1 cellular context compared by ENCODE assay signal in the genomic region with DNA sequence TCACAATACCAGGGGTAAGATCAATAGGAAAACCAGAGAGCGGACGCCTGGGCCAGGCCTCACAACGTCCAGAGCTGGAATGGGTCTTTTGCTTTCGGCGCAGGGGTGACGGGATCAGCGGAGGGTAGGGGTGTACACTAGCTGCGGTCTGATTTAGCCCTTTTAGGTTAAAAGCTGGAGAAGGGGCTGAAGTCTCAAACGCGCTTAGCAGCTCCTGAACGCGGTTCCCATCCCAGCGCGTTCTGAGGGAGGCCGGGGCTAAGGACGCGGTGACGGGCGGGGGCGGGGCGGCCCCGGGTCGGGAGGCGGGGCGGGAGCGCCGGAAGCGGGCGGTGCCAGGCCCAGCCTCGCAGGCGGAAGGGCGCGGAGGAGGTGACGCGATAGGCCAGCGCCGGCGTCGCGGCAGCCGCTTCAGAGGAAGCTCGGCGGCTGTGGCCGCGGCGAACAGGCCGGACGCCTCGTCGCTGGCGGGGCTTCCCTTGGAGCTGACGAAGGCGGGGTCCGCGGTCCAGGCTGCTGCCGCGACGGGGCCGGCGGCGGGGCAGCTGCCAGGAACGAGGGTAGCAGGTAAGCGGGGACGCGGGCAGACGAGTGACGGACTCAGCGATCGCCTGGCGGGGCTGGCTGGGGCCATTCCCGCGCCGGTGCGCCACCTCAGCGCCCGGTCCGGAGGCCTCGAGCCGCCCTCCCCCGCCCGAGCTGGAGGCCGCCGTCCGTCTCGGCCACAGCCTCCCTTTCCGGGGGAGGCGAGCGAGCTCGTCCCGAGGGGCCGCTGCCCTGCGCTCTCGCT.
TF ChIP-seq lines count a peak whose summit lies in the region.

A gene with protein sequence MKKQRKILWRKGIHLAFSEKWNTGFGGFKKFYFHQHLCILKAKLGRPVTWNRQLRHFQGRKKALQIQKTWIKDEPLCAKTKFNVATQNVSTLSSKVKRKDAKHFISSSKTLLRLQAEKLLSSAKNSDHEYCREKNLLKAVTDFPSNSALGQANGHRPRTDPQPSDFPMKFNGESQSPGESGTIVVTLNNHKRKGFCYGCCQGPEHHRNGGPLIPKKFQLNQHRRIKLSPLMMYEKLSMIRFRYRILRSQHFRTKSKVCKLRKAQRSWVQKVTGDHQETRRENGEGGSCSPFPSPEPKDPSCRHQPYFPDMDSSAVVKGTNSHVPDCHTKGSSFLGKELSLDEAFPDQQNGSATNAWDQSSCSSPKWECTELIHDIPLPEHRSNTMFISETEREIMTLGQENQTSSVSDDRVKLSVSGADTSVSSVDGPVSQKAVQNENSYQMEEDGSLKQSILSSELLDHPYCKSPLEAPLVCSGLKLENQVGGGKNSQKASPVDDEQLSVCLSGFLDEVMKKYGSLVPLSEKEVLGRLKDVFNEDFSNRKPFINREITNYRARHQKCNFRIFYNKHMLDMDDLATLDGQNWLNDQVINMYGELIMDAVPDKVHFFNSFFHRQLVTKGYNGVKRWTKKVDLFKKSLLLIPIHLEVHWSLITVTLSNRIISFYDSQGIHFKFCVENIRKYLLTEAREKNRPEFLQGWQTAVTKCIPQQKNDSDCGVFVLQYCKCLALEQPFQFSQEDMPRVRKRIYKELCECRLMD (plus strand): TSS at position 414 of the 790 bp plus-strand sequence. CDS start 17,262 bp downstream, outside the sequence.

TF ChIP-seq in K562, 482 proteins besides CTCF, POLR2A, EP300 and RAD21 (continued from another document):
- TF ChIP-seq ZFX (CRISPR knock-in tag; IDR thresholded peaks at IDR 0.05), result peak; percentile 98
- TF ChIP-seq HIVEP1 (CRISPR knock-in tag; IDR thresholded peaks at IDR 0.05), result no peak
- TF ChIP-seq PTRF (tag; IDR thresholded peaks at IDR 0.05), result no peak
- peak; percentile 83 for TF ChIP-seq CXXC5 (CRISPR knock-in tag; IDR thresholded peaks at IDR 0.05)
- TF ChIP-seq NRF1 (conservative IDR thresholded peaks at IDR 0.05 in 1 of 2, IDR thresholded peaks at IDR 0.05 in 1 of 2), result peak; percentile 53 to 64; a peak in 2 of 4 replicates
- TF ChIP-seq TAL1 (IDR thresholded peaks at IDR 0.05), result no peak
- TF ChIP-seq RBM25 (IDR thresholded peaks at IDR 0.05; ENCODE audit: low read depth, low read length, severe bottlenecking), result peak; percentile 44
- no peak for TF ChIP-seq FOXJ3 (CRISPR knock-in tag; IDR thresholded peaks at IDR 0.05)
- TF ChIP-seq MCM7 (IDR thresholded peaks at IDR 0.05), result no peak
- TF ChIP-seq MTA3 (IDR thresholded peaks at IDR 0.05; ENCODE audit: borderline replicate concordance), result 0 out of 2 replicates have a peak, but pooled peaks have one; percentile 35
- TF ChIP-seq E2F3 (CRISPR knock-in tag; IDR thresholded peaks at IDR 0.05), result 0 out of 2 replicates have a peak, but pooled peaks have one; percentile 50
- TF ChIP-seq RBFOX2 (IDR thresholded peaks at IDR 0.05; ENCODE audit: low read depth, low read length), result peak; percentile 95
- TF ChIP-seq ZNF780A (CRISPR knock-in tag; IDR thresholded peaks at IDR 0.05), result no peak
- TF ChIP-seq NR1H2 (CRISPR knock-in tag; IDR thresholded peaks at IDR 0.05), result 0 out of 2 replicates have a peak, but pooled peaks have one; percentile 52
- TF ChIP-seq CC2D1A (IDR thresholded peaks at IDR 0.05), result no peak
- TF ChIP-seq, protein P1, sequence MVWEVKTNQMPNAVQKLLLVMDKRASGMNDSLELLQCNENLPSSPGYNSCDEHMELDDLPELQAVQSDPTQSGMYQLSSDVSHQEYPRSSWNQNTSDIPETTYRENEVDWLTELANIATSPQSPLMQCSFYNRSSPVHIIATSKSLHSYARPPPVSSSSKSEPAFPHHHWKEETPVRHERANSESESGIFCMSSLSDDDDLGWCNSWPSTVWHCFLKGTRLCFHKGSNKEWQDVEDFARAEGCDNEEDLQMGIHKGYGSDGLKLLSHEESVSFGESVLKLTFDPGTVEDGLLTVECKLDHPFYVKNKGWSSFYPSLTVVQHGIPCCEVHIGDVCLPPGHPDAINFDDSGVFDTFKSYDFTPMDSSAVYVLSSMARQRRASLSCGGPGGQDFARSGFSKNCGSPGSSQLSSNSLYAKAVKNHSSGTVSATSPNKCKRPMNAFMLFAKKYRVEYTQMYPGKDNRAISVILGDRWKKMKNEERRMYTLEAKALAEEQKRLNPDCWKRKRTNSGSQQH (CRISPR knock-in tag; IDR thresholded peaks at IDR 0.05), result no peak
- TF ChIP-seq, protein P2, sequence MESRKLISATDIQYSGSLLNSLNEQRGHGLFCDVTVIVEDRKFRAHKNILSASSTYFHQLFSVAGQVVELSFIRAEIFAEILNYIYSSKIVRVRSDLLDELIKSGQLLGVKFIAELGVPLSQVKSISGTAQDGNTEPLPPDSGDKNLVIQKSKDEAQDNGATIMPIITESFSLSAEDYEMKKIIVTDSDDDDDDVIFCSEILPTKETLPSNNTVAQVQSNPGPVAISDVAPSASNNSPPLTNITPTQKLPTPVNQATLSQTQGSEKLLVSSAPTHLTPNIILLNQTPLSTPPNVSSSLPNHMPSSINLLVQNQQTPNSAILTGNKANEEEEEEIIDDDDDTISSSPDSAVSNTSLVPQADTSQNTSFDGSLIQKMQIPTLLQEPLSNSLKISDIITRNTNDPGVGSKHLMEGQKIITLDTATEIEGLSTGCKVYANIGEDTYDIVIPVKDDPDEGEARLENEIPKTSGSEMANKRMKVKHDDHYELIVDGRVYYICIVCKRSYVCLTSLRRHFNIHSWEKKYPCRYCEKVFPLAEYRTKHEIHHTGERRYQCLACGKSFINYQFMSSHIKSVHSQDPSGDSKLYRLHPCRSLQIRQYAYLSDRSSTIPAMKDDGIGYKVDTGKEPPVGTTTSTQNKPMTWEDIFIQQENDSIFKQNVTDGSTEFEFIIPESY (CRISPR knock-in tag; IDR thresholded peaks at IDR 0.05), result peak; percentile 46; the same call in 1 of the 2 replicates
- TF ChIP-seq, protein P3, sequence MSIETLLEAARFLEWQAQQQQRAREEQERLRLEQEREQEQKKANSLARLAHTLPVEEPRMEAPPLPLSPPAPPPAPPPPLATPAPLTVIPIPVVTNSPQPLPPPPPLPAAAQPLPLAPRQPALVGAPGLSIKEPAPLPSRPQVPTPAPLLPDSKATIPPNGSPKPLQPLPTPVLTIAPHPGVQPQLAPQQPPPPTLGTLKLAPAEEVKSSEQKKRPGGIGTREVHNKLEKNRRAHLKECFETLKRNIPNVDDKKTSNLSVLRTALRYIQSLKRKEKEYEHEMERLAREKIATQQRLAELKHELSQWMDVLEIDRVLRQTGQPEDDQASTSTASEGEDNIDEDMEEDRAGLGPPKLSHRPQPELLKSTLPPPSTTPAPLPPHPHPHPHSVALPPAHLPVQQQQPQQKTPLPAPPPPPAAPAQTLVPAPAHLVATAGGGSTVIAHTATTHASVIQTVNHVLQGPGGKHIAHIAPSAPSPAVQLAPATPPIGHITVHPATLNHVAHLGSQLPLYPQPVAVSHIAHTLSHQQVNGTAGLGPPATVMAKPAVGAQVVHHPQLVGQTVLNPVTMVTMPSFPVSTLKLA (conservative IDR thresholded peaks at IDR 0.05), result peak in 1 of 2 experiments; percentile 64; a peak in 1 of 4 replicates
TF ChIP-seq in K562: peak in this region for 121.
